Comparison of ENCODE assay signal across 8 cellular contexts in genomic region chr10:72694476-72695369, GRCh38. TPM values are rescaled to one million over a fixed set of nuclear protein-coding genes. Genes with fewer than 3 reads are reported as not detected.
A peak's percentile ranks its signal among the peaks of the same experiment; 100 is the strongest.
DNase-seq lines count a peak whose midpoint lies in the region; ATAC-seq and TF ChIP-seq lines count a peak whose summit lies in the region.

No MANE protein-coding gene starts in this region.

- H4K20me1 ChIP-seq in BLaER1 (peaks cover 48% of the 10 kb centered on the region), SU-DHL-6 (ENCODE audit: low read depth, low read length) (no peaks in the 10 kb centered on the region; the same call in 1 of the 2 replicates)

- no peak for TF ChIP-seq CTCF in SU-DHL-6 (IDR thresholded peaks at IDR 0.05; ENCODE audit: insufficient read depth, low read length, poor library complexity, severe bottlenecking)

- no peak overlapping the region for H3K9ac ChIP-seq in BLaER1
- no peak overlapping the region for H3K9ac ChIP-seq in SU-DHL-6 (ENCODE audit: low read length)
- no peak overlapping the region for H3K9ac ChIP-seq in iPS-15b (ENCODE audit: low read depth, low read length)

- ATAC-seq in GM21619 (IDR thresholded peaks at IDR 0.05; ENCODE audit: unreplicated experiment): no peak
- ATAC-seq in activated naive CD8-positive, alpha-beta T cell treated with anti-CD3 and anti-CD28 coated beads, Interleukin-2, amount 50 U/mL, for 24 hours: no peak
- no peak for ATAC-seq in activated CD8-positive, alpha-beta memory T cell treated with anti-CD3 and anti-CD28 coated beads, Interleukin-2, amount 10 ng/mL, durations not matched to agents 7 days and 5 days
- no peak for ATAC-seq in GM18517 (IDR thresholded peaks at IDR 0.05; ENCODE audit: unreplicated experiment)

- H3K4me3 ChIP-seq in BLaER1 (no peak overlapping the region), SU-DHL-6 (ENCODE audit: insufficient read depth, low read length, poor library complexity, severe bottlenecking) (no peak overlapping the region), iPS-15b (ENCODE audit: low read depth, low read length) (peak overlapping the region; percentile 10)

- peaks cover 35% of the 10 kb centered on the region for H3K4me1 Mint-ChIP-seq in activated naive CD8-positive, alpha-beta T cell treated with anti-CD3 and anti-CD28 coated beads, Interleukin-2, amount 50 U/mL, for 24 hours
- H3K4me1 Mint-ChIP-seq in activated CD8-positive, alpha-beta memory T cell treated with anti-CD3 and anti-CD28 coated beads, Interleukin-2, amount 10 ng/mL, durations not matched to agents 7 days and 5 days: peaks cover 30% of the 10 kb centered on the region

- H3K36me3 ChIP-seq in BLaER1 (no peaks in the 10 kb centered on the region), SU-DHL-6 (ENCODE audit: low read length) (no peaks in the 10 kb centered on the region), iPS-15b (ENCODE audit: control insufficient read depth, insufficient read depth, low read length) (no peaks in the 10 kb centered on the region)

- H3K27me3 Mint-ChIP-seq in activated naive CD8-positive, alpha-beta T cell treated with anti-CD3 and anti-CD28 coated beads, Interleukin-2, amount 50 U/mL, for 24 hours: peaks cover 2% of the 10 kb centered on the region
- peaks cover 5% of the 10 kb centered on the region for H3K27me3 Mint-ChIP-seq in activated CD8-positive, alpha-beta memory T cell treated with anti-CD3 and anti-CD28 coated beads, Interleukin-2, amount 10 ng/mL, durations not matched to agents 7 days and 5 days

- CTCF ChIA-PET in activated CD8-positive, alpha-beta memory T cell treated with anti-CD3 and anti-CD28 coated beads, Interleukin-2, amount 10 ng/mL, durations not matched to agents 7 days and 5 days (lab: Charles Lee): interaction anchor here (0.6 to 1.4 kb wide), 3 partner anchors 15 to 96 kb away, joined by 3 to 4 read pairs (median 3); no protein-coding TSS in a partner anchor

- H3K27ac Mint-ChIP-seq in activated naive CD8-positive, alpha-beta T cell treated with anti-CD3 and anti-CD28 coated beads, Interleukin-2, amount 50 U/mL, for 24 hours: no peak overlapping the region
- H3K27ac Mint-ChIP-seq in activated CD8-positive, alpha-beta memory T cell treated with anti-CD3 and anti-CD28 coated beads, Interleukin-2, amount 10 ng/mL, durations not matched to agents 7 days and 5 days: no peak overlapping the region

- no peaks in the 10 kb centered on the region for H3K9me2 ChIP-seq in SU-DHL-6 (replicated peaks; ENCODE audit: insufficient read depth, low read length)

- no peaks in the 10 kb centered on the region for H3K36me3 Mint-ChIP-seq in activated naive CD8-positive, alpha-beta T cell treated with anti-CD3 and anti-CD28 coated beads, Interleukin-2, amount 50 U/mL, for 24 hours (ENCODE audit: low read depth)
- no peaks in the 10 kb centered on the region for H3K36me3 Mint-ChIP-seq in activated CD8-positive, alpha-beta memory T cell treated with anti-CD3 and anti-CD28 coated beads, Interleukin-2, amount 10 ng/mL, durations not matched to agents 7 days and 5 days

- H2AFZ ChIP-seq in SU-DHL-6 (ENCODE audit: low read depth, low read length, severe bottlenecking): no peak overlapping the region

- peaks cover 11% of the 10 kb centered on the region; the same call in 1 of the 2 replicates for H3F3A ChIP-seq in SU-DHL-6 (ENCODE audit: insufficient read depth)

- peak; percentile 49 for DNase-seq in H4 (ENCODE audit: low spot score)
- DNase-seq in activated naive CD8-positive, alpha-beta T cell treated with anti-CD3 and anti-CD28 coated beads, Interleukin-2, amount 50 U/mL, for 24 hours: no peak
- no peak for DNase-seq in activated CD8-positive, alpha-beta memory T cell treated with anti-CD3 and anti-CD28 coated beads, Interleukin-2, amount 10 ng/mL, durations not matched to agents 7 days and 5 days

- peak overlapping the region; percentile 96 for H3K4me2 ChIP-seq in BLaER1
- H3K4me2 ChIP-seq in SU-DHL-6 (ENCODE audit: low read depth, low read length, poor library complexity, severe bottlenecking): peak overlapping the region; percentile 93

- H3K27me3 ChIP-seq in BLaER1 (no peaks in the 10 kb centered on the region), SU-DHL-6 (ENCODE audit: low read length) (no peaks in the 10 kb centered on the region), iPS-15b (ENCODE audit: control insufficient read depth, insufficient read depth, low read length) (no peaks in the 10 kb centered on the region)

- H3K4me3 Mint-ChIP-seq in activated naive CD8-positive, alpha-beta T cell treated with anti-CD3 and anti-CD28 coated beads, Interleukin-2, amount 50 U/mL, for 24 hours: no peak overlapping the region
- no peak overlapping the region for H3K4me3 Mint-ChIP-seq in activated CD8-positive, alpha-beta memory T cell treated with anti-CD3 and anti-CD28 coated beads, Interleukin-2, amount 10 ng/mL, durations not matched to agents 7 days and 5 days

- H3K4me1 ChIP-seq in BLaER1 (peaks cover 37% of the 10 kb centered on the region), iPS-15b (ENCODE audit: control insufficient read depth, insufficient read depth, low read length) (peaks cover 9% of the 10 kb centered on the region)

- H3K27ac ChIP-seq in BLaER1: no peak overlapping the region
- H3K27ac ChIP-seq in SU-DHL-6 (ENCODE audit: low read depth, low read length): no peak overlapping the region

- no peaks in the 10 kb centered on the region for H3K9me3 Mint-ChIP-seq in activated naive CD8-positive, alpha-beta T cell treated with anti-CD3 and anti-CD28 coated beads, Interleukin-2, amount 50 U/mL, for 24 hours
- no peaks in the 10 kb centered on the region for H3K9me3 Mint-ChIP-seq in activated CD8-positive, alpha-beta memory T cell treated with anti-CD3 and anti-CD28 coated beads, Interleukin-2, amount 10 ng/mL, durations not matched to agents 7 days and 5 days (ENCODE audit: low read depth)

- H3K9me3 ChIP-seq in BLaER1 (no peaks in the 10 kb centered on the region), SU-DHL-6 (ENCODE audit: insufficient read depth, low read length) (no peaks in the 10 kb centered on the region), iPS-15b (ENCODE audit: control insufficient read depth, insufficient read depth, low read length) (no peaks in the 10 kb centered on the region)

- H3K79me2 ChIP-seq in SU-DHL-6 (ENCODE audit: insufficient read depth, low read length): peaks cover 34% of the 10 kb centered on the region

RNA-seq across cellular contexts. Expression of gene MCU, which starts 2.8 kb away (rescaled TPM):
- total RNA-seq in H4 (2014; rRNA removed; shearing (Covaris generic)): 26.8 and 28.1 TPM in 2 replicates
- 10 to 100 TPM in 1 of 2 experiments, 1 to 10 TPM in 1; 8.7 to 13.6 TPM for total RNA-seq in activated CD8-positive, alpha-beta memory T cell treated with anti-CD3 and anti-CD28 coated beads, Interleukin-2, amount 10 ng/mL, durations not matched to agents 7 days and 5 days
